In the genomic region with DNA sequence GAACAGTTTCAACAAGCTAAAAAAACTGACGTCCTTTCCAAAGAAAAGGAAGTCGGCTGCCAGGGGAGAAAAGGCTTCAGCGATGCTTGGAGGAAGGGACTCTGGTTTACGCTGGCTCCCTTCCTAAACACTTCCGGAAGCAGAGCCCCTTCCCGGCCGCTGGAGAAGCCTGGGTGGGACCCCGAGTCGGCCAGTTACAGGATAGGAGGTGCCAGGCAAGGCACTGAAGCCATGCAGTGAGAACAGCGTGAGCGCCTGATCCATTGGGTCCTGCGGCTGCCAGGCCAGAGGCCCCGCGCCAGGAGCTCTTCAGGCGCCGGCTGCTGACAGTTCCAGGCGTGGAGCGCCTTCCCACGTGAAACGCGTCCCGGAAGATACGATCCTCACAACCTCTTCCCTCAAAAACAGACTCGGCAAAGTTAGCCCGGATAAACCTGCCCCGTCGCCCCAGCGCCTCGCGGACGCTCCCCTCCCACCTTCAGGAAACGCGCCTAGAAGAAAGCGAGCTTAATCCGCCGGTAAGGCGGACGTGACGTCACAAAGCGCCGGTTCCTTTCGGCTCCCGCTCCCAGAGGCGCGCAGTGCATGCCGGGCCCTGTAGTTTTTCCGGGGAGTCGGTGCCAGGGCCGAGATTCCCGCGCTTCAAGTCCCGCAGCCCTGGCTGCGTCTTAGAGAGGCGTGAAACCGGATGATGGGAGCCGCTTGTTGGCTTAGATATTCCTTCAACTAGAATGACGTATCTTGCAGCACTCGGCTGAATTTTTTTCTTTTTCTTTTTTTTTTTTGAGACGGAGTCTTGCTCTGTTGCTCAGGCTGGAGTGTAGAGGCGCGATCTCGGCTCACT, we compare ENCODE assay signal across 7 cellular contexts. TPM values are rescaled to one million over a fixed set of nuclear protein-coding genes. Genes with fewer than 3 reads are reported as not detected.
DNase-seq lines count a peak whose midpoint lies in the region; ATAC-seq and TF ChIP-seq lines count a peak whose summit lies in the region.

A gene with protein sequence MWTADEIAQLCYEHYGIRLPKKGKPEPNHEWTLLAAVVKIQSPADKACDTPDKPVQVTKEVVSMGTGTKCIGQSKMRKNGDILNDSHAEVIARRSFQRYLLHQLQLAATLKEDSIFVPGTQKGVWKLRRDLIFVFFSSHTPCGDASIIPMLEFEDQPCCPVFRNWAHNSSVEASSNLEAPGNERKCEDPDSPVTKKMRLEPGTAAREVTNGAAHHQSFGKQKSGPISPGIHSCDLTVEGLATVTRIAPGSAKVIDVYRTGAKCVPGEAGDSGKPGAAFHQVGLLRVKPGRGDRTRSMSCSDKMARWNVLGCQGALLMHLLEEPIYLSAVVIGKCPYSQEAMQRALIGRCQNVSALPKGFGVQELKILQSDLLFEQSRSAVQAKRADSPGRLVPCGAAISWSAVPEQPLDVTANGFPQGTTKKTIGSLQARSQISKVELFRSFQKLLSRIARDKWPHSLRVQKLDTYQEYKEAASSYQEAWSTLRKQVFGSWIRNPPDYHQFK (minus strand): TSS at position 520 of the 844 bp plus-strand sequence. CDS start 2,482 bp downstream, outside the sequence.

- H2AFZ ChIP-seq in hepatocyte: peak within 1 kb of the TSS; percentile 63

- H3K27me3 ChIP-seq in hepatocyte: no peaks in the 10 kb centered on the region

- peak; percentile 90 to 97 for DNase-seq in NCI-H2081 (lab: John Stamatoyannopoulos, UW)
- DNase-seq in T1000 (lab: John Stamatoyannopoulos, UW): peak; percentile 88
- DNase-seq in astrocyte of the hippocampus (ENCODE audit: low read depth, low spot score): peak; percentile 99
- DNase-seq in hepatocyte (ENCODE audit: low spot score): peak; percentile 99
- peak; percentile 99 for DNase-seq in retina

- H3K36me3 ChIP-seq in hepatocyte (replicated peaks; ENCODE audit: insufficient read depth, low read depth): no peaks in the 10 kb centered on the region

- no peak for TF ChIP-seq CTCF in hepatocyte (IDR thresholded peaks at IDR 0.05; ENCODE audit: poor library complexity)

- H3K4me3 ChIP-seq in hepatocyte: peak within 1 kb of the TSS; percentile 34

- peaks cover 20% of the 10 kb centered on the region for H3K4me1 ChIP-seq in hepatocyte (ENCODE audit: insufficient read depth)

- H3K4me2 ChIP-seq in hepatocyte: peak within 1 kb of the TSS; percentile 90

- ATAC-seq in GM18508 (IDR thresholded peaks at IDR 0.05; ENCODE audit: insufficient read depth, unreplicated experiment) (peak; percentile 90), HG03025 (IDR thresholded peaks at IDR 0.05; ENCODE audit: low FRiP score, unreplicated experiment) (peak; percentile 96)

- no peaks in the 10 kb centered on the region for H4K20me1 ChIP-seq in hepatocyte (ENCODE audit: insufficient read depth, poor library complexity, severe bottlenecking)

- H3K79me2 ChIP-seq in hepatocyte: peaks cover 15% of the 10 kb centered on the region

- peak within 1 kb of the TSS; percentile 91 for H3K27ac ChIP-seq in hepatocyte

- H3K9me2 ChIP-seq in hepatocyte (replicated peaks; ENCODE audit: insufficient read depth): no peaks in the 10 kb centered on the region

- no peaks in the 10 kb centered on the region for H3K9me3 ChIP-seq in hepatocyte (ENCODE audit: low read depth)

- WGBS in hepatocyte (ENCODE audit: low lambda C conversion rate, missing lambda C conversion rate): 4% methylated on average over 62 of the region's 62 CpGs

RNA-seq across cellular contexts. Expression of the gene that starts here (rescaled TPM):
- total RNA-seq in hepatocyte: 29.5 and 37.9 TPM in 2 replicates
- 16.1 and 21.2 TPM in 2 replicates for polyA plus RNA-seq in hepatocyte

Comparison
In these comparisons a context has a peak if more than half of its experiments do, and no peak if none do; other contexts are left out.
1. Peak in every context shown above with its lines: DNase-seq, ATAC-seq, H3K4me3 ChIP-seq and H3K27ac ChIP-seq.